Comparison of ENCODE assay signal across 1 cellular context in the genomic region with DNA sequence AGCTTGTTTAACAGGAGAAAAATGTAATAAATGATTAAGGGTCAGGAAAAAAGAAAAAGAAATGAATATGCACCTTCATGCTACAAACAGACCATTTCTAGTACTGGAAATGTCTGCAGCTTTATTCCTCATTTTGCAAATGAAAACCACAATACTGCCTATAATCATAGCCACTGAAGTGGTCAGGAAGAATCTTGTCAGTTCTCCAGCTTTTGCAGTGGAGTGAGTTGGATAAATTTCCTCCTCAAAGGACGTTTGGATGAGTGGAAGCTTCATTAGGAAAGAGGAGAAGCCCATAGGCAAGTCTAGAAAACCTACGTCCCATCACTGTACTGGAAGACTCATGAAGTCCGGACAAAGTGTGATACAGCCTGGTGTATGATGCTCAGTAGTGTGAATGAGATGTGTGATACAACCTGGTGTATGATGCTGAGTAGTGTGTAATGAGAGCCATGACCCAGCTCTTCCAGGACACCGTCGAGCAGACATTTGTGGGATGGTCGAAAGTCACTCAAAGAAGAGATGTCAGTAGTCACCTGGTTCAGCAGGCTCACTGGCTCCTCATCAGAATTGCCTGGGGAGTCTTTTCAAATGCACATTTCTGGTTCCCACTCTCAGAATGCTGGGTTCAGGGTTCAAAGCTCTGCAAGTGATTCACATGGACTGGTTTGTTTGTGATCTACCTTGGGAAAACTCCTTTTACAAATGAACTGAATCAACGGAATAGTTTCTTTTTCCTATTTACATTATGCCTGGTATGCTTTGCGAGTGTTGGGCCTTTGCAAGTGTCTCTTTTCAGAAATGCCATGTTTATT.
TF ChIP-seq lines count a peak whose summit lies in the region.

No MANE protein-coding gene starts in this region.

TF ChIP-seq in K562, 482 proteins besides CTCF, POLR2A, EP300 and RAD21 (continued from another document):
- TF ChIP-seq, protein P1, sequence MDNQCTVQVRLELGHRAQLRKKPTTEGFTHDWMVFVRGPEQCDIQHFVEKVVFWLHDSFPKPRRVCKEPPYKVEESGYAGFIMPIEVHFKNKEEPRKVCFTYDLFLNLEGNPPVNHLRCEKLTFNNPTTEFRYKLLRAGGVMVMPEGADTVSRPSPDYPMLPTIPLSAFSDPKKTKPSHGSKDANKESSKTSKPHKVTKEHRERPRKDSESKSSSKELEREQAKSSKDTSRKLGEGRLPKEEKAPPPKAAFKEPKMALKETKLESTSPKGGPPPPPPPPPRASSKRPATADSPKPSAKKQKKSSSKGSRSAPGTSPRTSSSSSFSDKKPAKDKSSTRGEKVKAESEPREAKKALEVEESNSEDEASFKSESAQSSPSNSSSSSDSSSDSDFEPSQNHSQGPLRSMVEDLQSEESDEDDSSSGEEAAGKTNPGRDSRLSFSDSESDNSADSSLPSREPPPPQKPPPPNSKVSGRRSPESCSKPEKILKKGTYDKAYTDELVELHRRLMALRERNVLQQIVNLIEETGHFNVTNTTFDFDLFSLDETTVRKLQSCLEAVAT (IDR thresholded peaks at IDR 0.05) = no peak
- no peak for TF ChIP-seq FIP1L1 (IDR thresholded peaks at IDR 0.05; ENCODE audit: low read depth, low read length, poor library complexity, severe bottlenecking)
- TF ChIP-seq KLF10 (CRISPR knock-in tag; IDR thresholded peaks at IDR 0.05) = no peak
- no peak for TF ChIP-seq ZNF444 (CRISPR knock-in tag; IDR thresholded peaks at IDR 0.05)
- TF ChIP-seq SREBF2 (CRISPR knock-in tag; IDR thresholded peaks at IDR 0.05) = no peak
